8 cellular contexts compared by ENCODE assay signal in genomic region chr19:48618916-48619691, GRCh38. TPM values are rescaled to one million over a fixed set of nuclear protein-coding genes. Genes with fewer than 3 reads are reported as not detected.
DNase-seq lines count a peak whose midpoint lies in the region; ATAC-seq, FAIRE-seq and TF ChIP-seq lines count a peak whose summit lies in the region.

Gene RPL18, minus strand, starts transcription at chr19:48619178. Its CDS starts 35 bp downstream, at chr19:48619143.
Gene SPHK2, plus strand, starts transcription at chr19:48619506. Its CDS starts 1,009 bp downstream, at chr19:48620515.

- DNase-seq in AG10803 (ENCODE audit: low read depth) = peak; percentile 100
- peak; percentile 98 for DNase-seq in NCI-H460 (ENCODE audit: extremely low read depth, low read depth)
- DNase-seq in activated CD4-positive, CD25-positive, alpha-beta regulatory T cell treated with anti-CD3 and anti-CD28 coated beads, Interleukin-2, amount 50 U/mL, for 72 hours = peak; percentile 93
- peak; percentile 92 to 98 for DNase-seq in cerebellar nuclear complex (lab: John Stamatoyannopoulos, UW)
- peak; percentile 94 for DNase-seq in keratinocyte (ENCODE audit: low read depth, low spot score)
- peak; percentile 91 to 93 for DNase-seq in stimulated activated CD4-positive, alpha-beta T cell treated with anti-CD3 and anti-CD28 coated beads, Interleukin-15, amount 100 ng/mL, for 1 hour (ENCODE audit: low read depth in 1 of 2, low spot score in 1 of 2)

- H4K20me1 ChIP-seq in keratinocyte (ENCODE audit: control insufficient read depth, extremely low read depth, insufficient read depth, low read length) = peaks cover 32% of the 10 kb centered on the region

- peak within 1 kb of the TSS; percentile 98 for H3K9ac ChIP-seq in keratinocyte (ENCODE audit: control insufficient read depth, extremely low read depth, insufficient read depth, low read length)

- H3K27me3 ChIP-seq in keratinocyte (ENCODE audit: control insufficient read depth, extremely low read depth, insufficient read depth, low read length) = no peaks in the 10 kb centered on the region

- peak within 1 kb of the TSS; percentile 95 for H3K4me2 ChIP-seq in keratinocyte (ENCODE audit: control insufficient read depth, extremely low read depth, insufficient read depth, low read depth, low read length)

- peaks cover 47% of the 10 kb centered on the region for H3K4me1 ChIP-seq in keratinocyte (ENCODE audit: control insufficient read depth, extremely low read depth, insufficient read depth, low read length)

- ATAC-seq in GM19043 (IDR thresholded peaks at IDR 0.05; ENCODE audit: low read depth, unreplicated experiment) (peak; percentile 76), HG03378 (IDR thresholded peaks at IDR 0.05; ENCODE audit: unreplicated experiment) (peak; percentile 79)

- TF ChIP-seq CTCF in AG10803 (conservative IDR thresholded peaks at IDR 0.05; ENCODE audit: low read length) (no peak), keratinocyte (optimal IDR thresholded peaks at IDR 0.05 in 1 of 3, IDR thresholded peaks at IDR 0.05 in 1 of 3, conservative IDR thresholded peaks at IDR 0.05 in 1 of 3; ENCODE audit: extremely low read depth in 1 of 3, insufficient read depth in 2 of 3, low read length in 3 of 3) (no peak)

- dilution Hi-C loops in keratinocyte (cut with MboI; ENCODE audit: extremely low pct_ligation_motif_present, low sequenced_read_pairs) = no loop called here

- H3K9me3 ChIP-seq in keratinocyte (ENCODE audit: control insufficient read depth, low read depth, low read length) = no peaks in the 10 kb centered on the region

- H3K36me3 ChIP-seq in keratinocyte (ENCODE audit: control insufficient read depth in 2 of 2, extremely low read depth in 1 of 2, insufficient read depth in 2 of 2, low read length in 2 of 2) = peaks cover 20 to 40% of the 10 kb centered on the region in 2 experiments

- H3K4me3 ChIP-seq in AG10803 (ENCODE audit: low read length) (peak within 1 kb of the TSS; percentile 98), keratinocyte (ENCODE audit: control insufficient read depth in 2 of 3, extremely low read depth in 1 of 3, insufficient read depth in 2 of 3, low read depth in 1 of 3, low read length in 3 of 3) (peak within 1 kb of the TSS; percentile 83 to 91 (median 87))

- H2AFZ ChIP-seq in keratinocyte (ENCODE audit: control insufficient read depth, low read length) = peak within 1 kb of the TSS; percentile 82

- H3K27ac ChIP-seq in keratinocyte (ENCODE audit: control insufficient read depth, insufficient read depth, low read length) = peak within 1 kb of the TSS; percentile 88

- peak; percentile 73 for FAIRE-seq in keratinocyte (lab: Jason Lieb, UNC)

- H3K9me1 ChIP-seq in keratinocyte (ENCODE audit: control insufficient read depth, extremely low read depth, insufficient read depth, low read length) = peaks cover 5% of the 10 kb centered on the region

- peaks cover 39% of the 10 kb centered on the region for H3K79me2 ChIP-seq in keratinocyte (ENCODE audit: control insufficient read depth, insufficient read depth, low read length)

RNA-seq across cellular contexts. Expression of gene RPL18, which starts in this region (rescaled TPM):
- total RNA-seq in NCI-H460 (2014; rRNA removed; shearing (Covaris generic)) = 1,411 and 1,488 TPM in 2 replicates
- 1,943 and 2,733 TPM in 2 replicates for polyA plus RNA-seq in NCI-H460 (2014; cell fraction: nucleus; rRNA removed)
- polyA plus RNA-seq in keratinocyte = 1,010 to 1,534 TPM (median 1,015 TPM) in 3 replicates
- polyA plus RNA-seq in keratinocyte (2011; ENCODE audit: low read depth) = 166 TPM
- 744 and 1,244 TPM in 2 replicates for polyA plus RNA-seq in keratinocyte (2011; cell fraction: cytosol; rRNA removed)
- 365 and 473 TPM in 2 replicates for polyA plus RNA-seq in keratinocyte (2011; cell fraction: nucleus; rRNA removed)
- polyA plus RNA-seq in keratinocyte (2012; ENCODE audit: low replicate concordance) = 1,466 and 2,372 TPM in 2 replicates
- 491 to 622 TPM (median 599 TPM) in 3 replicates for polyA minus RNA-seq in keratinocyte
- 1,163 TPM for polyA minus RNA-seq in keratinocyte (2011; cell fraction: cytosol; rRNA and poly(A)+ RNA removed)
- 177 and 212 TPM in 2 replicates for polyA minus RNA-seq in keratinocyte (2011; cell fraction: nucleus; rRNA and poly(A)+ RNA removed)

RNA-seq across cellular contexts. Expression of gene SPHK2, which starts in this region (rescaled TPM):
- 6.7 and 6.9 TPM in 2 replicates for total RNA-seq in NCI-H460 (2014; rRNA removed; shearing (Covaris generic))
- 15.3 and 18.8 TPM in 2 replicates for polyA plus RNA-seq in NCI-H460 (2014; cell fraction: nucleus; rRNA removed)
- 2.8 to 3.8 TPM (median 3.4 TPM) in 3 replicates for polyA plus RNA-seq in keratinocyte
- polyA plus RNA-seq in keratinocyte (2011; ENCODE audit: low read depth) = 1.1 TPM
- polyA plus RNA-seq in keratinocyte (2011; cell fraction: cytosol; rRNA removed) = 1.6 and 4.5 TPM in 2 replicates
- polyA plus RNA-seq in keratinocyte (2011; cell fraction: nucleus; rRNA removed) = 8.2 and 10.9 TPM in 2 replicates
- 2.2 and 6.7 TPM in 2 replicates for polyA plus RNA-seq in keratinocyte (2012; ENCODE audit: low replicate concordance)
- 4.0 to 7.1 TPM (median 4.4 TPM) in 3 replicates for polyA minus RNA-seq in keratinocyte
- 5.8 TPM for polyA minus RNA-seq in keratinocyte (2011; cell fraction: cytosol; rRNA and poly(A)+ RNA removed)
- 5.1 and 5.2 TPM in 2 replicates for polyA minus RNA-seq in keratinocyte (2011; cell fraction: nucleus; rRNA and poly(A)+ RNA removed)

Comparison
In these comparisons a context has a peak if more than half of its experiments do, and no peak if none do; other contexts are left out.
1. Peak in every context shown above with its lines: DNase-seq, ATAC-seq, H3K4me3 ChIP-seq and H3K27ac ChIP-seq.